In the genomic region with DNA sequence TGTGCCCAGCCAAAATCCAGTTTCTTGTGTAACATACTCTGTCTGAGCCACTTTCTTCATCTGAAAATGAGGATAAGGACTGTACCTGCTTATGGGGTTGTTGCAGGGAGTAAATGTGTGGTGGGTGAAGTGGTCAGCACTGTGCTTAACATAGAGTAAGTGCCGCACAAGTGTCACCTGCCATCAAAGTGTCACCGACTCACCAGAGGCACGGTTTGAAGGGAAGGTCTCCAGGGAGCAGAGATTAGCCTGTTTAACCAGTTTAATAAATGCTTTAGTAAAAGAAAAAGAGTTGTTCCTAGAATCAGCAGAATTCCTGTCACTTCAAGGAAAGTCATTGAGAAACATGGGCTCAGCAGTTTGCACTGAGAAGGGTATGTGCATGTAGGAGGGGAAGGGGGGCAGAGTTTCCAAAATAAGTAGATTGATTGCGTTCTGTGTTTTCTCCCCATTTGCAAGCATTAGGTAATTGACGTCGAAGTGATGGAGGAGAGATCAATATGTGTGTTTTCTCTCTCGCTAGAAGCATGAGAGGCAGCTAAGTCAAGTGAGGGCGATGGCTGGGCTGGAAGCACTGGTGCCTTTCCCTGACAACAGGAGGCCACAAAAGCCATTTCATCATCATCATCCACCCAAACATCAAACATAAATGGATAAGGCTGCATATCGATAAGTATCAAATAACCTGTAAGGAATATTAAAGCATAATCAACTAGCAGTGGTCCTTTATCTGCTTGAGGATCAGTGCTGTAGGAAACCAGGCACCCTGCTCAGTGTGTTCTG, we compare ENCODE assay signal across 1 cellular context.
TF ChIP-seq lines count a peak whose summit lies in the region.

No MANE protein-coding gene starts in this region.

TF ChIP-seq in liver, 16 proteins besides CTCF, POLR2A, EP300 and RAD21 (continued from another document):
- TF ChIP-seq, protein P1, sequence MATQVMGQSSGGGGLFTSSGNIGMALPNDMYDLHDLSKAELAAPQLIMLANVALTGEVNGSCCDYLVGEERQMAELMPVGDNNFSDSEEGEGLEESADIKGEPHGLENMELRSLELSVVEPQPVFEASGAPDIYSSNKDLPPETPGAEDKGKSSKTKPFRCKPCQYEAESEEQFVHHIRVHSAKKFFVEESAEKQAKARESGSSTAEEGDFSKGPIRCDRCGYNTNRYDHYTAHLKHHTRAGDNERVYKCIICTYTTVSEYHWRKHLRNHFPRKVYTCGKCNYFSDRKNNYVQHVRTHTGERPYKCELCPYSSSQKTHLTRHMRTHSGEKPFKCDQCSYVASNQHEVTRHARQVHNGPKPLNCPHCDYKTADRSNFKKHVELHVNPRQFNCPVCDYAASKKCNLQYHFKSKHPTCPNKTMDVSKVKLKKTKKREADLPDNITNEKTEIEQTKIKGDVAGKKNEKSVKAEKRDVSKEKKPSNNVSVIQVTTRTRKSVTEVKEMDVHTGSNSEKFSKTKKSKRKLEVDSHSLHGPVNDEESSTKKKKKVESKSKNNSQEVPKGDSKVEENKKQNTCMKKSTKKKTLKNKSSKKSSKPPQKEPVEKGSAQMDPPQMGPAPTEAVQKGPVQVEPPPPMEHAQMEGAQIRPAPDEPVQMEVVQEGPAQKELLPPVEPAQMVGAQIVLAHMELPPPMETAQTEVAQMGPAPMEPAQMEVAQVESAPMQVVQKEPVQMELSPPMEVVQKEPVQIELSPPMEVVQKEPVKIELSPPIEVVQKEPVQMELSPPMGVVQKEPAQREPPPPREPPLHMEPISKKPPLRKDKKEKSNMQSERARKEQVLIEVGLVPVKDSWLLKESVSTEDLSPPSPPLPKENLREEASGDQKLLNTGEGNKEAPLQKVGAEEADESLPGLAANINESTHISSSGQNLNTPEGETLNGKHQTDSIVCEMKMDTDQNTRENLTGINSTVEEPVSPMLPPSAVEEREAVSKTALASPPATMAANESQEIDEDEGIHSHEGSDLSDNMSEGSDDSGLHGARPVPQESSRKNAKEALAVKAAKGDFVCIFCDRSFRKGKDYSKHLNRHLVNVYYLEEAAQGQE (IDR thresholded peaks at IDR 0.05): no peak
- TF ChIP-seq, protein P2, sequence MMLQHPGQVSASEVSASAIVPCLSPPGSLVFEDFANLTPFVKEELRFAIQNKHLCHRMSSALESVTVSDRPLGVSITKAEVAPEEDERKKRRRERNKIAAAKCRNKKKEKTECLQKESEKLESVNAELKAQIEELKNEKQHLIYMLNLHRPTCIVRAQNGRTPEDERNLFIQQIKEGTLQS (IDR thresholded peaks at IDR 0.05): peak; percentile 63
- no peak for TF ChIP-seq FOXA1 (IDR thresholded peaks at IDR 0.05)
- TF ChIP-seq SP1 (IDR thresholded peaks at IDR 0.05): peak; percentile 16
- TF ChIP-seq JUND (IDR thresholded peaks at IDR 0.05): peak in 1 of 2 donors; percentile 14
- no peak for TF ChIP-seq EGR1 (IDR thresholded peaks at IDR 0.05; ENCODE audit: low read depth in 2 of 2)
- TF ChIP-seq, protein P3, sequence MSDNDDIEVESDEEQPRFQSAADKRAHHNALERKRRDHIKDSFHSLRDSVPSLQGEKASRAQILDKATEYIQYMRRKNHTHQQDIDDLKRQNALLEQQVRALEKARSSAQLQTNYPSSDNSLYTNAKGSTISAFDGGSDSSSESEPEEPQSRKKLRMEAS (IDR thresholded peaks at IDR 0.05): peak; percentile 63
- TF ChIP-seq, protein P4, sequence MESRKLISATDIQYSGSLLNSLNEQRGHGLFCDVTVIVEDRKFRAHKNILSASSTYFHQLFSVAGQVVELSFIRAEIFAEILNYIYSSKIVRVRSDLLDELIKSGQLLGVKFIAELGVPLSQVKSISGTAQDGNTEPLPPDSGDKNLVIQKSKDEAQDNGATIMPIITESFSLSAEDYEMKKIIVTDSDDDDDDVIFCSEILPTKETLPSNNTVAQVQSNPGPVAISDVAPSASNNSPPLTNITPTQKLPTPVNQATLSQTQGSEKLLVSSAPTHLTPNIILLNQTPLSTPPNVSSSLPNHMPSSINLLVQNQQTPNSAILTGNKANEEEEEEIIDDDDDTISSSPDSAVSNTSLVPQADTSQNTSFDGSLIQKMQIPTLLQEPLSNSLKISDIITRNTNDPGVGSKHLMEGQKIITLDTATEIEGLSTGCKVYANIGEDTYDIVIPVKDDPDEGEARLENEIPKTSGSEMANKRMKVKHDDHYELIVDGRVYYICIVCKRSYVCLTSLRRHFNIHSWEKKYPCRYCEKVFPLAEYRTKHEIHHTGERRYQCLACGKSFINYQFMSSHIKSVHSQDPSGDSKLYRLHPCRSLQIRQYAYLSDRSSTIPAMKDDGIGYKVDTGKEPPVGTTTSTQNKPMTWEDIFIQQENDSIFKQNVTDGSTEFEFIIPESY (IDR thresholded peaks at IDR 0.05): peak; percentile 18
- TF ChIP-seq YY1 (IDR thresholded peaks at IDR 0.05): peak; percentile 62
- no peak for TF ChIP-seq NR2F2 (IDR thresholded peaks at IDR 0.05)
